Comparison of ENCODE assay signal across 1 cellular context in genomic region chr1:155392898-155393411, GRCh38.
TF ChIP-seq lines count a peak whose summit lies in the region.

No MANE protein-coding gene starts in this region.

TF ChIP-seq in GM12878, 131 proteins besides CTCF, POLR2A, EP300 and RAD21 (continued from another document):
- TF ChIP-seq HSF1 (IDR thresholded peaks at IDR 0.05; ENCODE audit: low read depth, low read length) (no peak), ZSCAN29 (IDR thresholded peaks at IDR 0.05) (no peak), PAX8 (IDR thresholded peaks at IDR 0.05) (no peak), HCFC1 (IDR thresholded peaks at IDR 0.05; ENCODE audit: low read length) (no peak), USF1 (IDR thresholded peaks at IDR 0.05; ENCODE audit: borderline replicate concordance, extremely low read length, insufficient read depth, low read depth, low read length) (no peak), ATF2 (IDR thresholded peaks at IDR 0.05; ENCODE audit: low read length) (no peak), CHD4 (IDR thresholded peaks at IDR 0.05) (no peak), MXI1 (IDR thresholded peaks at IDR 0.05; ENCODE audit: low read depth, low read length) (no peak)
